8 cellular contexts compared by ENCODE assay signal in the genomic region with DNA sequence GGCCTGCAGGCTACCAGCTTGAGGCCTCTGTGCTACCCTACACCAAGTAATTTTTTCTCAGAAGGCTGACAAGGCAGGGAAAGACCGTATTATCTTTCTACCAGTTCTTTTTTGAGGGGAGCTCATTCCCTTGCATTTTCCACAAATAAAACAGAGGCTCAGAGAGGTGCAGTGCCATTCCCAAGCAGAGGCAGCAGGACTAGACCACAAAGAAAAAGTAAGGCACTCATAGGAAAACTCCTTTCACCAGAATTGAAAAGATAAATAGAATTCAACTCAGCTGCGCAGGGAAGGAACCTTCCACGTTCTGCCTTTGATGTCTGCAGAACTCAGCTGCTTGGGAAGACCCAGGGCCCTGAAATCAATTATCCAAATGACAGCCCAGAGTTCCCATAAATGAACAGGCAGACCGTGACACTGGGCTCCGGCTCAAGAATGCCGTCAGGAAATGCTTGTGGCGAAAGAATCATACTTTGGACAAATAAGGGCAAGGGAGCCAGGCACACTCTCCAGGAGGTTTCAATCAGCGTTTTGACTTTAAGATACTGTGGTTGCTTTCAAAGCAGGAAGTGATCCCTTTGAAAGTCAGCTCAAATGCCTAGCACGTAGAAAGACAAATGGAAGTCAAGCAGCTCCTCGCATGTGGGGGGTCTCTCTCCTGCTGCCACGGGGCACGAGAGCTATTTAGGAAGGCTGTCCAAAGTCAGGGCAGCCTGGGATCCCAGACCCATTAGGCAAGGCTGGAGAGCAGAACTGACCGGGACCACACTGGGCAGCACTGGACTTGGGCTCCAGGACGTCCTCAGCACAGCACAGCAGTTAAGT. TPM values are rescaled to one million over a fixed set of nuclear protein-coding genes. Genes with fewer than 3 reads are reported as not detected.
DNase-seq lines count a peak whose midpoint lies in the region; ATAC-seq, FAIRE-seq and TF ChIP-seq lines count a peak whose summit lies in the region.

No MANE protein-coding gene starts in this region.

- ATAC-seq in lower lobe of right lung (peak; percentile 77 to 86), HG03354 (IDR thresholded peaks at IDR 0.05; ENCODE audit: poor library complexity, severe bottlenecking, unreplicated experiment) (no peak), GM18907 (IDR thresholded peaks at IDR 0.05; ENCODE audit: unreplicated experiment) (no peak)

- TF ChIP-seq POLR2A in thyroid gland (IDR thresholded peaks at IDR 0.05), result peak in 1 of 2 donors; percentile 81

- H3K36me3 ChIP-seq in PC-9 (ENCODE audit: low read depth) (0 out of 2 replicates have a peak, but pooled peaks cover 4% of the 10 kb centered on the region), lower lobe of right lung (peaks cover 47% of the 10 kb centered on the region), thyroid gland (peaks cover 0 to 10% of the 10 kb centered on the region in 2 donors)

- no peak for DNase-seq in GM19239 (ENCODE audit: insufficient read length, low spot score)
- DNase-seq in PC-9, result peak; percentile 74 to 90
- no peak for DNase-seq in dorsolateral prefrontal cortex
- peak; percentile 78 for DNase-seq in lower lobe of right lung
- peak; percentile 91 to 95 for DNase-seq in thyroid gland
- DNase-seq in stimulated activated CD4-positive, alpha-beta T cell treated with anti-CD3 and anti-CD28 coated beads, Interleukin-1b, Interleukin-23, amount 100 ng/mL, for 48 hours, result no peak

- TF ChIP-seq CTCF in PC-9 (conservative IDR thresholded peaks at IDR 0.05) (no peak), dorsolateral prefrontal cortex (IDR thresholded peaks at IDR 0.05 in 54 of 56, conservative IDR thresholded peaks at IDR 0.05 in 2 of 56; ENCODE audit: low read depth in 1 of 56, partially characterized antibody in 56 of 56) (no peak), lower lobe of right lung (IDR thresholded peaks at IDR 0.05) (no peak), thyroid gland (IDR thresholded peaks at IDR 0.05) (peak in 1 of 6 experiments; percentile 16)

- peak; percentile 47 for FAIRE-seq in GM19239 (lab: Jason Lieb, UNC)

- H3K27me3 ChIP-seq in PC-9 (ENCODE audit: insufficient read depth, low read depth) (no peaks in the 10 kb centered on the region), dorsolateral prefrontal cortex (no peaks in the 10 kb centered on the region), lower lobe of right lung (ENCODE audit: low read depth) (no peaks in the 10 kb centered on the region), thyroid gland (no peaks in the 10 kb centered on the region)

- POLR2A ChIA-PET in PC-9 (lab: Charles Lee; ENCODE audit: unreplicated experiment), result interaction anchor here (0.5 to 1.2 kb wide), 6 partner anchors 14 to 1844 kb away, joined by 5 to 8 read pairs (median 6); partner anchors contain the start of genes KCTD10 and UBE3B

- H3K4me3 ChIP-seq in PC-9 (peak overlapping the region; percentile 31; the same call in 1 of the 2 replicates), dorsolateral prefrontal cortex (peak overlapping the region in 22 of 59 donors; percentile 0 to 37 (median 10)), lower lobe of right lung (peak overlapping the region; percentile 22), thyroid gland (replicated peaks in 1 of 3) (no peak overlapping the region)

- CTCF ChIA-PET in PC-9 (lab: Charles Lee), result interaction anchor here (0.5 to 1.5 kb wide), 3 partner anchors 30 to 423 kb away, joined by 3 to 12 read pairs (median 4); no protein-coding TSS in a partner anchor

- peaks cover 8% of the 10 kb centered on the region; the same call in 1 of the 2 replicates for H4K20me1 ChIP-seq in PC-9 (ENCODE audit: insufficient read depth)

- TSS peak; percentile 32 for BruUV-seq in PC-9 (replicated peaks; lab: Mats Ljungman, UMichigan)

- intact Hi-C loops in PC-9 (cut with micrococcal nuclease; ENCODE audit: unreplicated experiment) (loop anchor here (2.0 kb wide), 3 partner anchors 14 to 124 kb away; partner anchors contain the start of genes KCTD10 and UBE3B), dorsolateral prefrontal cortex (cut with DNase I) (loop anchor here in 1 of 2 donors (2.0 kb wide), 1 partner anchor 14 kb away; the partner anchor contains the start of genes KCTD10 and UBE3B), lower lobe of right lung (cut with DNase I) (no loop called here), thyroid gland (cut with DNase I) (no loop called here)

- peak overlapping the region; percentile 73 for H3K4me2 ChIP-seq in PC-9

- no peak overlapping the region for H2AFZ ChIP-seq in PC-9

- no peaks in the 10 kb centered on the region for H3K9me3 ChIP-seq in PC-9 (ENCODE audit: insufficient read depth, low read depth)
- H3K9me3 ChIP-seq in lower lobe of right lung, result no peaks in the 10 kb centered on the region
- no peaks in the 10 kb centered on the region for H3K9me3 ChIP-seq in thyroid gland

- H3K79me2 ChIP-seq in PC-9 (ENCODE audit: low read depth), result peaks cover 83% of the 10 kb centered on the region

- no peaks in the 10 kb centered on the region for H3K9me2 ChIP-seq in PC-9 (ENCODE audit: insufficient read depth)

- H3K4me1 ChIP-seq in PC-9 (replicated peaks; ENCODE audit: insufficient read depth) (peaks cover 53% of the 10 kb centered on the region), lower lobe of right lung (peaks cover 100% of the 10 kb centered on the region), thyroid gland (peaks cover 75 to 100% of the 10 kb centered on the region in 2 donors)

- peaks cover 46% of the 10 kb centered on the region for H3F3A ChIP-seq in PC-9 (ENCODE audit: insufficient read depth, low read depth)

- 7 to 8% methylated on average over 14 of the region's 14 CpGs for WGBS in thyroid gland, 2 donors

- H3K27ac ChIP-seq in PC-9, result peak overlapping the region; percentile 94
- H3K27ac ChIP-seq in dorsolateral prefrontal cortex, result peak overlapping the region; percentile 13 to 96 (median 88)
- peak overlapping the region; percentile 94 for H3K27ac ChIP-seq in lower lobe of right lung
- H3K27ac ChIP-seq in thyroid gland, result peak overlapping the region; percentile 99 to 100 (median 100)

RNA-seq across cellular contexts. Expression of gene KCTD10, which starts 14.0 kb away (rescaled TPM):
- total RNA-seq in PC-9 (2021) (37.4 and 45.9 TPM in 2 replicates), dorsolateral prefrontal cortex (10 to 100 TPM; 32.1 to 62.5 (median 42.9) TPM), lower lobe of right lung (61.4 TPM), thyroid gland (100 to 1,000 TPM in 1 of 4 donors, 10 to 100 TPM in 3; 70.3 to 149 (median 85.4) TPM)

RNA-seq across cellular contexts. Expression of gene UBE3B, which starts 14.4 kb away (rescaled TPM):
- total RNA-seq in PC-9 (2021) (45.4 and 48.0 TPM in 2 replicates), dorsolateral prefrontal cortex (10 to 100 TPM; 39.2 to 68.5 (median 52.9) TPM), lower lobe of right lung (40.1 TPM), thyroid gland (10 to 100 TPM; 52.2 to 72.5 (median 65.5) TPM)

Comparison
In these comparisons a context has a peak if more than half of its experiments do, and no peak if none do; other contexts are left out.
1. DNase-seq: peak in PC-9 (2 of 2), lower lobe of right lung (single experiment) and thyroid gland (2 of 2); none in GM19239 (single experiment), dorsolateral prefrontal cortex (0 of 10) and stimulated activated CD4-positive, alpha-beta T cell treated with anti-CD3 and anti-CD28 coated beads, Interleukin-1b, Interleukin-23, amount 100 ng/mL, for 48 hours (single experiment).
2. H3K4me3 ChIP-seq: peak in PC-9 (single experiment) and lower lobe of right lung (single experiment); none in thyroid gland (0 of 3).
3. ATAC-seq: peak in lower lobe of right lung (2 of 2); none in HG03354 (single experiment) and GM18907 (single experiment).
4. Peak in every context shown above with its lines, with median percentiles within 50 percentile points of each other: H3K27ac ChIP-seq.